ENCODE assay signal across 28 cellular contexts in the genomic region with DNA sequence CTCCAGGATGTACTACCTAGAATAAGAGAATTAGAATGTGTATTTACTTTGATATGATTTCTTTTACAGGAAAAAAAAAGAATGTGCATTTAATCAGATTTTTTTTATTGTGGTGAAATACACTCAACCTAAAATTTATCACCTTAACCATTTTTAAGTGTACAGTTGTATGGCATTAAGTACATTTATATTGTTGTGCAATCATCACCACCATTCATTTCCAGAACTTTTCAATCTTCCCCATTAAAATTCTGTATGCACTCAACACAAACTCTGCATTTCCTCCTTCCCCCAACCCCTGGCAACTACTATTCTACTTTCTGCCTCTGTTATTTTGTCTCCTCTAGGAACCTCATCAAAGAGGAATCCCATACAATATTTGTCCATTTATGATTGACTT.
"Had no signal": no experiment of that assay in that cellular context is flagged by ENCODE, and none has a peak within 500 bp of the region (broad histone marks: within the 10 kb centered on the region; RNA-seq: fewer than 3 reads in every experiment).

No MANE protein-coding gene starts in this region.

- H3K4me1 ChIP-seq: colonic mucosa, esophagus muscularis mucosa, esophagus squamous epithelium, foreskin keratinocyte, gastrocnemius medialis, gastroesophageal sphincter, heart left ventricle, heart right ventricle had no signal

- FAIRE-seq: colon, endometrium, endothelial cell of umbilical vein, frontal cortex had no signal

- H3K27me3 ChIP-seq: colonic mucosa, dorsolateral prefrontal cortex, esophagus muscularis mucosa, esophagus squamous epithelium, gastrocnemius medialis, gastroesophageal sphincter, heart left ventricle, heart right ventricle had no signal

- H3K27ac ChIP-seq: colonic mucosa, coronary artery, dorsolateral prefrontal cortex, epithelial cell of prostate, esophagus muscularis mucosa, esophagus squamous epithelium, foreskin keratinocyte, gastrocnemius medialis, gastroesophageal sphincter, heart left ventricle, heart right ventricle had no signal

- H3K9me3 ChIP-seq: colonic mucosa, esophagus muscularis mucosa, esophagus squamous epithelium, gastrocnemius medialis, gastroesophageal sphincter, heart left ventricle, heart right ventricle had no signal

- H3K4me3 ChIP-seq: colonic mucosa, coronary artery, dorsolateral prefrontal cortex, esophagus muscularis mucosa, esophagus squamous epithelium, gastrocnemius medialis, gastroesophageal sphincter, heart left ventricle, heart right ventricle had no signal

- ATAC-seq: effector memory CD8-positive, alpha-beta T cell; esophagus mucosa; foreskin keratinocyte; gastrocnemius medialis; gastroesophageal sphincter; heart left ventricle; heart right ventricle had no signal

- DNase-seq: colonic mucosa; cortex of kidney; dermis blood vessel endothelial cell; dorsolateral prefrontal cortex; effector CD4-positive, alpha-beta T cell; effector CD8-positive, alpha-beta T cell; effector memory CD4-positive, alpha-beta T cell; effector memory CD8-positive, alpha-beta T cell; endodermal cell; erythroblast; esophagus squamous epithelium; foreskin fibroblast; foreskin keratinocyte; foreskin melanocyte; gastrocnemius medialis; glutamatergic neuron; head of caudate nucleus; heart left ventricle; heart right ventricle had no signal

- H3K36me3 ChIP-seq: colonic mucosa, esophagus muscularis mucosa, esophagus squamous epithelium, gastrocnemius medialis, gastroesophageal sphincter, heart left ventricle, heart right ventricle had no signal
